ENCODE assay signal across 14 cellular contexts in the genomic region with DNA sequence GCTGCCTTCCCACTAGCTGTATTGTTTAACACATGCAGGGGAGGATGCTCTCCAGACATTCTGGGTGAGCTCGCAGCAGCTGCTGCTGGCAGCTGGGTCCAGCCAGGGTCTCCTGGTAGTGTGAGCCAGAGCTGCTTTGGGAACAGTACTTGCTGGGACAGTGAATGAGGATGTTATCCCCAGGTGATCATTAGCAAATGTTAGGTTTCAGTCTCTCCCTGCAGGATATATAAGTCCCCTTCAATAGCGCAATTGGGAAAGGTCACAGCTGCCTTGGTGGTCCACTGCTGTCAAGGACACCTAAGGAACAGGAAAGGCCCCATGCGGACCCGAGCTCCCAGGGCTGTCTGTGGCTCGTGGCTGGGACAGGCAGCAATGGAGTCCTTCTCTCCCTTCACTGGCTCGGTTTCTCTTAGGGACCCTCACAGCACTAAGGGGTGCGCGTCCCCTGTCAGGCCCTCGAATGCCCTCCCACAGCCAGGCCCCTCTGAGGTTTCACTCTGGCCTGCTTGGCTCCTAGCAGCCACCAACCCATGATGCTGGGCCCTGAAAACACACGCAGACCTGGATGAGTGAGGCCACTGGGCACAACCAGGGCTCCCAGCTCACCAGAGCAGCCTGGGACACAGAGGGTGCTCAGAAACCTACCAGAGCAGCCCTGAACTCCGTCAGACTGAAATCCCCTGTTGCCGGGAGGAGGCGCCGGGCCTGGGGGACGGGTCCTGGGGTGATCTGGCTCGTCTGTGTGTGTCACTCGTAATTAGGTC.
DNase-seq lines count a peak whose midpoint lies in the region; ATAC-seq and TF ChIP-seq lines count a peak whose summit lies in the region.
"Had no signal": no experiment of that assay in that cellular context is flagged by ENCODE, and none has a peak within 500 bp of the region (broad histone marks: within the 10 kb centered on the region; RNA-seq: fewer than 3 reads in every experiment).

No MANE protein-coding gene starts in this region.

- TF ChIP-seq POLR2A in vagina (IDR thresholded peaks at IDR 0.05) = no peak

- peaks cover 25% of the 10 kb centered on the region for H3K4me1 Mint-ChIP-seq in chondrocyte (ENCODE audit: low read depth)
- H3K4me1 Mint-ChIP-seq in CD4-positive, alpha-beta memory T cell = peaks cover 0 to 2% (median 0%) of the 10 kb centered on the region in 4 donors
- H3K4me1 Mint-ChIP-seq: B cell; naive thymus-derived CD4-positive, alpha-beta T cell had no signal

- no peaks in the 10 kb centered on the region for H3K27me3 ChIP-seq in cardiac muscle cell
- no peaks in the 10 kb centered on the region for H3K27me3 ChIP-seq in left lung
- H3K27me3 ChIP-seq in vagina = no peaks in the 10 kb centered on the region
- H3K27me3 ChIP-seq in CD4-positive, alpha-beta memory T cell (ENCODE audit: insufficient read depth, low read length) = no peaks in the 10 kb centered on the region

- H3K36me3 ChIP-seq in cardiac muscle cell (no peaks in the 10 kb centered on the region), left lung (peaks cover 0 to 12% of the 10 kb centered on the region in 2 donors), vagina (peaks cover 0 to 12% of the 10 kb centered on the region in 2 donors)
- no peaks in the 10 kb centered on the region for H3K36me3 ChIP-seq in CD4-positive, alpha-beta memory T cell (ENCODE audit: insufficient read depth, low read length)
- H3K36me3 ChIP-seq: HAP-1 had no signal

- H3K27ac Mint-ChIP-seq in chondrocyte (ENCODE audit: unreplicated experiment) = peak overlapping the region; percentile 8
- no peak overlapping the region for H3K27ac Mint-ChIP-seq in CD4-positive, alpha-beta memory T cell
- H3K27ac Mint-ChIP-seq: B cell; naive thymus-derived CD4-positive, alpha-beta T cell had no signal

- H3K9me3 Mint-ChIP-seq in chondrocyte (ENCODE audit: low read depth) = no peaks in the 10 kb centered on the region
- H3K9me3 Mint-ChIP-seq in CD4-positive, alpha-beta memory T cell = no peaks in the 10 kb centered on the region

- TF ChIP-seq CTCF in cardiac muscle cell (IDR thresholded peaks at IDR 0.05; ENCODE audit: low read depth, low read length) (peak; percentile 23), chondrocyte (IDR thresholded peaks at IDR 0.05) (peak; percentile 24), left lung (IDR thresholded peaks at IDR 0.05) (no peak), vagina (IDR thresholded peaks at IDR 0.05) (no peak)

- peaks cover 6% of the 10 kb centered on the region for H3K36me3 Mint-ChIP-seq in chondrocyte (ENCODE audit: low read depth)
- H3K36me3 Mint-ChIP-seq in CD4-positive, alpha-beta memory T cell = no peaks in the 10 kb centered on the region
- H3K36me3 Mint-ChIP-seq: naive thymus-derived CD4-positive, alpha-beta T cell had no signal

- H3K9me3 ChIP-seq in cardiac muscle cell (ENCODE audit: low read depth) = no peaks in the 10 kb centered on the region
- H3K9me3 ChIP-seq in left lung = no peaks in the 10 kb centered on the region
- H3K9me3 ChIP-seq in vagina = no peaks in the 10 kb centered on the region
- no peaks in the 10 kb centered on the region for H3K9me3 ChIP-seq in CD4-positive, alpha-beta memory T cell (ENCODE audit: control insufficient read depth in 1 of 2, low read length in 2 of 2)
- H3K9me3 ChIP-seq: HAP-1 had no signal

- POLR2A ChIA-PET in CD4-positive, alpha-beta memory T cell (lab: Charles Lee; ENCODE audit: partially characterized antibody) = no interaction called here

- H3K4me3 ChIP-seq in cardiac muscle cell (no peak overlapping the region), left lung (no peak overlapping the region), vagina (no peak overlapping the region)
- H3K4me3 ChIP-seq in CD4-positive, alpha-beta memory T cell (ENCODE audit: low read length in 2 of 2) = no peak overlapping the region
- H3K4me3 ChIP-seq: HAP-1 had no signal

- DNase-seq in cardiac muscle cell (ENCODE audit: low read depth in 1 of 2, low spot score in 1 of 2) (no peak), Right ventricle myocardium inferior (ENCODE audit: missing footprints) (no peak), chondrocyte (ENCODE audit: low spot score) (no peak), left lung (no peak), vagina (ENCODE audit: extremely low spot score in 2 of 2) (peak; percentile 84 to 88), left lobe of liver (ENCODE audit: low spot score) (no peak)
- no peak for DNase-seq in CD4-positive, alpha-beta memory T cell
- DNase-seq: activated T-cell treated with anti-CD3 and anti-CD28 coated beads for 4 hours, caudate nucleus, NCI-H1048 had no signal

- H3K4me3 Mint-ChIP-seq in chondrocyte (ENCODE audit: unreplicated experiment) = no peak overlapping the region
- no peak overlapping the region for H3K4me3 Mint-ChIP-seq in CD4-positive, alpha-beta memory T cell
- H3K4me3 Mint-ChIP-seq: B cell; naive thymus-derived CD4-positive, alpha-beta T cell had no signal

- H3K4me1 ChIP-seq in cardiac muscle cell (ENCODE audit: low read depth) (peaks cover 4% of the 10 kb centered on the region), left lung (peaks cover 4 to 21% of the 10 kb centered on the region in 2 donors), vagina (peaks cover 24% of the 10 kb centered on the region)
- no peaks in the 10 kb centered on the region for H3K4me1 ChIP-seq in CD4-positive, alpha-beta memory T cell (ENCODE audit: insufficient read depth, low read length)
- H3K4me1 ChIP-seq: HAP-1 had no signal

- ATAC-seq in Right ventricle myocardium inferior (no peak), left lung (no peak), GM21515 (IDR thresholded peaks at IDR 0.05; ENCODE audit: unreplicated experiment) (no peak), left lobe of liver (no peak)
- ATAC-seq: naive thymus-derived CD4-positive, alpha-beta T cell had no signal

- H3K27ac ChIP-seq in cardiac muscle cell = no peak overlapping the region
- peak overlapping the region; percentile 48 for H3K27ac ChIP-seq in left lung
- peak overlapping the region; percentile 45 for H3K27ac ChIP-seq in vagina
- H3K27ac ChIP-seq in CD4-positive, alpha-beta memory T cell (ENCODE audit: low read depth, low read length) = no peak overlapping the region

- CTCF ChIA-PET in CD4-positive, alpha-beta memory T cell (lab: Charles Lee; ENCODE audit: partially characterized antibody) = no interaction called here

- no peaks in the 10 kb centered on the region for H3K27me3 Mint-ChIP-seq in chondrocyte (ENCODE audit: low read depth)
- H3K27me3 Mint-ChIP-seq in CD4-positive, alpha-beta memory T cell = peaks cover 5 to 20% of the 10 kb centered on the region in 2 donors

- intact Hi-C loops in Right ventricle myocardium inferior (cut with DNase I) = no loop called here
- intact Hi-C loops in left lung (cut with DNase I) = no loop called here
- intact Hi-C loops in vagina (cut with DNase I) = no loop called here
- intact Hi-C loops in CD4-positive, alpha-beta memory T cell (cut with micrococcal nuclease) = no loop called here

Comparison
In these comparisons a context has a peak if more than half of its experiments do, and no peak if none do; other contexts are left out.
1. DNase-seq: peak in vagina (2 of 2); none in cardiac muscle cell (0 of 2), Right ventricle myocardium inferior (single experiment), chondrocyte (single experiment), left lung (0 of 2), CD4-positive, alpha-beta memory T cell (0 of 5) and left lobe of liver (single experiment).
2. H3K27ac ChIP-seq: peak in left lung (2 of 2) and vagina (single experiment); none in cardiac muscle cell (single experiment) and CD4-positive, alpha-beta memory T cell (single experiment).
3. CTCF ChIP-seq: peak in cardiac muscle cell (single experiment) and chondrocyte (single experiment); none in left lung (0 of 2) and vagina (0 of 3).